1 cellular context compared by ENCODE assay signal in the genomic region with DNA sequence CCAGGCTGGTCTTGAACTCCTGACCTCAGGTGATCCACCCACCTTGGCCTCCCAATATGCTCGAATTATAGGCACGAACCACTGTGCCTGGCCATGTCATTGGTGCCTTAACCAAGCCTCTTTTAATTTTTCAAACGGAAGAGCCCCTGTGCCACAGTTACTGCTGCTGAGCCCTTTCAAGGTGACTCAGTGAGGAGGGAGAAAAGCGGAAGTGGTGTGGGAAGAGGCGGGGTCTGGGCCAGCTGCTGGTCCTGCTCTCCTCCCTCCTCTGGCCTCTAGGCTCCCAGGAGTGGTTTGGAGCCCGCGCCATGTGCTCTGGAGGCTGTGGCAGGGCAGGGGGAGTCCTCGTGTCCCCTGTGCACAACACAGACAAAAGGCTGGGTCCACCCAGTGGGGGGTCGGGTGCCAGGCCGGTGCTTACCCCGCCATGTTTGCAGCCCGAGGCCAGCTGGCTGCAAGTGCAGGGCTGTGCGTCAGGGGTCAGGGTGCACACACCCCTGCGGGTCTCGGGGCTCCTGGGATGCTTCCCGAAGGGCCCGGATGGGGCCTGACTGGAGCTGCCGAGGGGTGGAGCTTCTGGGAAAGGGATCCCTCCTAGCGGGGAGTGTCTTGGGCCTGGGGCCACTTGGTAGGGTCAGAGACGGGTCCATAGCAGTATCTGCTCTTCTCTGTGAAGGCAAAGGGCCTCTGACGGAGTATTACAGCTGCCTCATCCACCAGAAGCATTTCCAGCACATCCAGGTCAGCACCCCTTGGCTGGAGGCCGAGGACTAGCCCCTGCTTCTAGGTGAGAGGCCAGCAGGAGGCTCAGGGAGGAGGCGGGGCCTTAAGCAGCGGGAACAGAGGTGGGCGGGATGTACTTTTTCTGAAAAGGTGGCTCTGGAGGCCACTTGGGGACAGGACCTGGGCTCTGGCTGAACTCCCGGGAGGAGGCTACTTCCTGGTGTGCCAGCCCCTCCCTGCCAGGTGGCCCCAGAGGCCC.
TF ChIP-seq lines count a peak whose summit lies in the region.

No MANE protein-coding gene starts in this region.

TF ChIP-seq in GM12878, 131 proteins besides CTCF, POLR2A, EP300 and RAD21 (continued from another document):
- TF ChIP-seq BHLHE40 (IDR thresholded peaks at IDR 0.05; ENCODE audit: borderline replicate concordance in 1 of 2, low read depth in 2 of 2, low read length in 1 of 2) (peak in 1 of 2 experiments; percentile 43; a peak in 1 of 4 replicates), NR2F1 (conservative IDR thresholded peaks at IDR 0.05) (0 out of 2 replicates have a peak, but pooled peaks have one; percentile 11)
